In the genomic region with DNA sequence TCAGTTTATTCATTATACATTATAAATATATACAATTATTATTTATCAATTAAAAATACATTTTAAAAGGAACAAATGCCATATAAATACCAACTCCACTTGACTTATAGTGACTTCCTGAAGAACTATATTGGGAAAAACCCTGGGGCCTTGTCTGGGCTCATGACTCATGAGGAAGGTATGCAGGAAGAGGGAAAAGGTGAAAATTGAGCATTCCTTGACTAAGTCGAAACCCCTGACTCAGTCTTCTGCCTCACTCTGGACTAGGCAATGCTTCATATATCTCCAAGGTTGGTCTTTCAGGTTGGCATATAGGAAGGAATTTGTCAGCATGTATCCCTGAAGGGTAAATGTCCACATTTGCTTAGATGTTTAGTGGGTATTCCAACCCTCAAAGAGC, we compare ENCODE assay signal across 17 cellular contexts.
DNase-seq lines count a peak whose midpoint lies in the region; ATAC-seq and TF ChIP-seq lines count a peak whose summit lies in the region.
"Had no signal": no experiment of that assay in that cellular context is flagged by ENCODE, and none has a peak within 500 bp of the region (broad histone marks: within the 10 kb centered on the region; RNA-seq: fewer than 3 reads in every experiment).

No MANE protein-coding gene starts in this region.

- H3K27ac ChIP-seq in body of pancreas, result no peak overlapping the region
- H3K27ac ChIP-seq: prostate gland, thyroid gland had no signal

- no peaks in the 10 kb centered on the region for H3K4me1 Mint-ChIP-seq in activated CD4-positive, alpha-beta memory T cell treated with anti-CD3 and anti-CD28 coated beads for 36 hours (ENCODE audit: low read depth)
- H3K4me1 Mint-ChIP-seq: naive B cell had no signal

- H3K9me3 ChIP-seq in body of pancreas, result no peaks in the 10 kb centered on the region
- H3K9me3 ChIP-seq: prostate gland, thyroid gland had no signal

- ATAC-seq in body of pancreas, result peak; percentile 66
- ATAC-seq in HG03039 (IDR thresholded peaks at IDR 0.05; ENCODE audit: unreplicated experiment), result no peak
- no peak for ATAC-seq in GM21619 (IDR thresholded peaks at IDR 0.05; ENCODE audit: unreplicated experiment)
- ATAC-seq: left colon had no signal

- no peaks in the 10 kb centered on the region for H3K36me3 ChIP-seq in body of pancreas (replicated peaks in 1 of 2; ENCODE audit: insufficient read depth in 1 of 2, low read depth in 2 of 2)
- H3K36me3 ChIP-seq: prostate gland, thyroid gland had no signal

- no peaks in the 10 kb centered on the region for H3K36me3 Mint-ChIP-seq in activated CD4-positive, alpha-beta memory T cell treated with anti-CD3 and anti-CD28 coated beads for 36 hours

- CTCF ChIA-PET in HEK293T (lab: Yijun Ruan, JAX), result interaction anchor here (1.7 kb wide), 1 partner anchor 51 kb away, joined by 5 read pairs; no protein-coding TSS in a partner anchor
- CTCF ChIA-PET in activated CD4-positive, alpha-beta memory T cell treated with anti-CD3 and anti-CD28 coated beads for 36 hours (lab: Charles Lee), result interaction anchor here (0.6 to 1.3 kb wide), 3 partner anchors 14 to 253 kb away, joined by 3 to 6 read pairs (median 5); no protein-coding TSS in a partner anchor

- DNase-seq in EH (ENCODE audit: low read depth) (peak; percentile 69), LoVo (ENCODE audit: low spot score) (peak; percentile 81), body of pancreas (no peak), iris pigment epithelial cell (ENCODE audit: low read depth) (peak; percentile 35), HEK293T (ENCODE audit: extremely low spot score) (no peak)
- no peak for DNase-seq in activated CD4-positive, alpha-beta memory T cell treated with anti-CD3 and anti-CD28 coated beads for 36 hours
- DNase-seq: activated CD4-positive, alpha-beta T cell treated with anti-CD3 and anti-CD28 coated beads, Interleukin-2, amount 50 U/mL, for 1 hour; aorta; left colon; naive B cell; NCI-H1417 treated with DMSO at 0.1 percent for 48 hours; NCI-H524; thyroid gland had no signal

- no peak overlapping the region for H3K4me3 Mint-ChIP-seq in activated CD4-positive, alpha-beta memory T cell treated with anti-CD3 and anti-CD28 coated beads for 36 hours
- H3K4me3 Mint-ChIP-seq: naive B cell; T-helper 2 cell treated with Interferon-gamma antibody and Interleukin-4, amounts not matched to agents 5 μg/mL and 100 μg/mL, for 36 hours had no signal

- no peaks in the 10 kb centered on the region for H3K9me3 Mint-ChIP-seq in activated CD4-positive, alpha-beta memory T cell treated with anti-CD3 and anti-CD28 coated beads for 36 hours
- H3K9me3 Mint-ChIP-seq: T-helper 2 cell treated with Interferon-gamma antibody and Interleukin-4, amounts not matched to agents 5 μg/mL and 100 μg/mL, for 36 hours had no signal

- intact Hi-C loops in body of pancreas (cut with DNase I), result no loop called here
- intact Hi-C loops in activated CD4-positive, alpha-beta memory T cell treated with anti-CD3 and anti-CD28 coated beads for 36 hours (cut with micrococcal nuclease), result no loop called here

- 48 to 65% methylated on average over 1 of the region's 1 CpG for WGBS in body of pancreas, 2 donors

- no peak for TF ChIP-seq CTCF in body of pancreas (IDR thresholded peaks at IDR 0.05)

- H3K4me3 ChIP-seq in body of pancreas, result no peak overlapping the region
- H3K4me3 ChIP-seq: prostate gland, thyroid gland had no signal

- H3K27ac Mint-ChIP-seq in activated CD4-positive, alpha-beta memory T cell treated with anti-CD3 and anti-CD28 coated beads for 36 hours, result no peak overlapping the region
- H3K27ac Mint-ChIP-seq: T-helper 2 cell treated with Interferon-gamma antibody and Interleukin-4, amounts not matched to agents 5 μg/mL and 100 μg/mL, for 36 hours had no signal

- H3K4me1 ChIP-seq in body of pancreas, result no peaks in the 10 kb centered on the region
- H3K4me1 ChIP-seq: prostate gland had no signal

- no peaks in the 10 kb centered on the region for H3K27me3 ChIP-seq in body of pancreas
- H3K27me3 ChIP-seq: thyroid gland had no signal

- POLR2A ChIA-PET in HEK293T (lab: Yijun Ruan, JAX), result no interaction called here
- POLR2A ChIA-PET in activated CD4-positive, alpha-beta memory T cell treated with anti-CD3 and anti-CD28 coated beads for 36 hours (lab: Charles Lee), result no interaction called here

- TF ChIP-seq POLR2A in body of pancreas (IDR thresholded peaks at IDR 0.05), result no peak

- peaks cover 11% of the 10 kb centered on the region for H3K27me3 Mint-ChIP-seq in activated CD4-positive, alpha-beta memory T cell treated with anti-CD3 and anti-CD28 coated beads for 36 hours

TF ChIP-seq in HEK293T, 16 proteins besides CTCF, POLR2A, EP300 and RAD21:
- no peak for TF ChIP-seq SP1 (IDR thresholded peaks at IDR 0.05)
- TF ChIP-seq SUZ12 (IDR thresholded peaks at IDR 0.05), result no peak
- TF ChIP-seq CTBP1 (IDR thresholded peaks at IDR 0.05; ENCODE audit: borderline replicate concordance), result no peak
- TF ChIP-seq ARNT (IDR thresholded peaks at IDR 0.05), result no peak
- TF ChIP-seq FOXK2 (IDR thresholded peaks at IDR 0.05), result no peak
- no peak for TF ChIP-seq NFRKB (IDR thresholded peaks at IDR 0.05)
- no peak for TF ChIP-seq FOXM1 (IDR thresholded peaks at IDR 0.05; ENCODE audit: borderline replicate concordance)
- TF ChIP-seq, protein P1, sequence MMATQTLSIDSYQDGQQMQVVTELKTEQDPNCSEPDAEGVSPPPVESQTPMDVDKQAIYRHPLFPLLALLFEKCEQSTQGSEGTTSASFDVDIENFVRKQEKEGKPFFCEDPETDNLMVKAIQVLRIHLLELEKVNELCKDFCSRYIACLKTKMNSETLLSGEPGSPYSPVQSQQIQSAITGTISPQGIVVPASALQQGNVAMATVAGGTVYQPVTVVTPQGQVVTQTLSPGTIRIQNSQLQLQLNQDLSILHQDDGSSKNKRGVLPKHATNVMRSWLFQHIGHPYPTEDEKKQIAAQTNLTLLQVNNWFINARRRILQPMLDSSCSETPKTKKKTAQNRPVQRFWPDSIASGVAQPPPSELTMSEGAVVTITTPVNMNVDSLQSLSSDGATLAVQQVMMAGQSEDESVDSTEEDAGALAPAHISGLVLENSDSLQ (IDR thresholded peaks at IDR 0.05), result no peak
- no peak for TF ChIP-seq TARDBP (IDR thresholded peaks at IDR 0.05)
- no peak for TF ChIP-seq BHLHE40 (IDR thresholded peaks at IDR 0.05; ENCODE audit: borderline replicate concordance)
- TF ChIP-seq FOXA1 (IDR thresholded peaks at IDR 0.05), result no peak
- TF ChIP-seq ELF4 (IDR thresholded peaks at IDR 0.05), result no peak
- TF ChIP-seq L3MBTL2 (conservative IDR thresholded peaks at IDR 0.05), result no peak
- TF ChIP-seq HDGF (IDR thresholded peaks at IDR 0.05; ENCODE audit: borderline replicate concordance), result no peak
- no peak for TF ChIP-seq ZNF384 (IDR thresholded peaks at IDR 0.05)
- TF ChIP-seq LEF1 (IDR thresholded peaks at IDR 0.05; ENCODE audit: borderline replicate concordance), result no peak

Comparison
In these comparisons a context has a peak if more than half of its experiments do, and no peak if none do; other contexts are left out.
1. DNase-seq: peak in EH (single experiment), LoVo (single experiment) and iris pigment epithelial cell (single experiment); none in body of pancreas (0 of 4), HEK293T (single experiment) and activated CD4-positive, alpha-beta memory T cell treated with anti-CD3 and anti-CD28 coated beads for 36 hours (single experiment).